Comparison of ENCODE assay signal across 1 cellular context in the genomic region with DNA sequence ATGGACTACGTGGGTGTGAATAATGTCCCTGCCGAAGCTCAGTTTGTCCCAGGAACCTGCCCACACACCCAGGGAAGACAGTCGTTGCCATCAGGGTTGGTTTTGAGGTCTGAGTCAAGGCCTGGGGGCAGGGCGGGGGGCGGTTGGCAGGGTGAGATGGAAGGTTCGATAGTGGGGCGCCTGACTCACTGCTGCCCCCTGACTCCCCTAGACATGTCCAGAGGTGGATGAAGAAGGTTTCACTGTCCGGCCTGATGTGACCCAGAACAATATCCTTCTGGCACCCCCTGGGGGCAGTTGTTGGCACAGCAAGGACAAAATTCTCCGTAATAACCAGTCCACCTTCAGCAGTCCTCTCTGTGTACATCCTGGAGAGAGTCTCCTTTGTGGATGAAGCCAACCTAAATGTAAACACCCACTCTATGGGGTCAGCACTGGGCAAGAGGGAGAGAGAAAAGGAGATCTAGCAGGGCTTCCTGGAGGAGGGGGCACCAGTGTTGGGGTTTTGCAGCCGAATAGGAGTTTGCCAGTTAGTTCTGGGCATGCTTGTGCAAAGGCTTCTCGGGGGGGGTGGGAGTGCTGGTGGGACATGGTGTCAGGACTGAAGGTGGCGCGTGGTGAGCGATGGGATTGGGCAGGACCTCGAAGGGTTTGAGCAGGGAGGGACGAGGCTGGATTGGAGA.
TF ChIP-seq lines count a peak whose summit lies in the region.

No MANE protein-coding gene starts in this region.

TF ChIP-seq in IMR-90, 13 proteins besides CTCF, POLR2A, EP300 and RAD21:
- peak; percentile 64 for TF ChIP-seq SMC3 (IDR thresholded peaks at IDR 0.05; ENCODE audit: low read depth, low read length)
- no peak for TF ChIP-seq MAZ (IDR thresholded peaks at IDR 0.05; ENCODE audit: borderline replicate concordance, low read depth, low read length)
